Comparison of ENCODE assay signal across 8 cellular contexts in the genomic region with DNA sequence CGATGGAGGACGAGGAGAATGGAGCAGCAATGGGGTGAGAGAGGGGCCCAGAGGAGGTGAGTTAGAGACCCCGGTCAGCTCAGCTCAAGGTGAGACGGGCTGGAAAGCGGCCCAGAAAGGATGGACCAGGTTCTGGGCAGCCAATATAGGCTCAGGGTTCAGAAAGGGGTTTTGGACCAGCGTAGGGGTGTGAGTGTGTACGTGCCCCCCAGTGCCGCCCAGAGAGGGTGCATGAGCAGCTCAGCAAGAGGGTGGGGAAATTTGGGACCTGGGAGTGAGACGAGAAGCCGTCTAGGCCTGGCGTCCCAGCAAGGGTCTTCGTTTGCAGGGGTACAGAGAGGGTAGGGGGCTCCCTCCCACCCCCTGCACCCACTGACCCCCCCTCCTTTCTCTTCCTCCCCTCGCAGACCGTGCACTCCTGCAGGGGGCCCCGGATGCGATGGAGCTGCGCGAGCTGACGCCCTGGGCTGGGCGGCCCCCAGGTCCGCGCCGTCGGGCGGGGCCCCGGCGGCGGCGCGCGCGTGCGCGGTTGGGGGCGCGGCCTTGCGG. TPM values are rescaled to one million over a fixed set of nuclear protein-coding genes. Genes with fewer than 3 reads are reported as not detected.
DNase-seq lines count a peak whose midpoint lies in the region; ATAC-seq and TF ChIP-seq lines count a peak whose summit lies in the region.

No MANE protein-coding gene starts in this region.

- H3K9me3 ChIP-seq in H9 (ENCODE audit: control insufficient read depth, low read depth, low read length): no peaks in the 10 kb centered on the region
- no peaks in the 10 kb centered on the region for H3K9me3 ChIP-seq in right cardiac atrium (ENCODE audit: control insufficient read depth, low read length)
- no peaks in the 10 kb centered on the region for H3K9me3 ChIP-seq in sigmoid colon

- H2BK20ac ChIP-seq in H9 (ENCODE audit: low read depth, low read length, poor library complexity, severe bottlenecking): no peak overlapping the region

- peak overlapping the region; percentile 85 for H3K4me2 ChIP-seq in H9 (ENCODE audit: insufficient read depth, insufficient read length, low read length)

- no peak overlapping the region for H4K5ac ChIP-seq in H9 (ENCODE audit: insufficient read length, low read depth, low read length)

- no peak overlapping the region for H2BK5ac ChIP-seq in H9 (ENCODE audit: insufficient read length, low read length)

- no peak overlapping the region for H2BK12ac ChIP-seq in H9 (ENCODE audit: insufficient read length, low read depth, low read length)

- no peak overlapping the region for H4K91ac ChIP-seq in H9 (ENCODE audit: insufficient read length, low read depth, low read length)

- no peak overlapping the region for H3K23ac ChIP-seq in H9 (ENCODE audit: insufficient read length, low read depth, low read length)

- H3K4me1 ChIP-seq in H9 (ENCODE audit: insufficient read depth, low read length): no peaks in the 10 kb centered on the region
- H3K4me1 ChIP-seq in right cardiac atrium (ENCODE audit: control insufficient read depth, insufficient read depth, low read length): peaks cover 2% of the 10 kb centered on the region
- peaks cover 0 to 39% (median 36%) of the 10 kb centered on the region in 4 donors for H3K4me1 ChIP-seq in sigmoid colon

- H3K27ac ChIP-seq in H9 (ENCODE audit: insufficient read length, low read depth, low read length) (no peak overlapping the region), VCaP (peak overlapping the region; percentile 59), right cardiac atrium (ENCODE audit: low read length) (peak overlapping the region; percentile 47), sigmoid colon (peak overlapping the region; percentile 87 to 96 (median 92))

- no peak overlapping the region for H3K14ac ChIP-seq in H9 (ENCODE audit: insufficient read depth, low read length)

- peaks cover 2 to 16% of the 10 kb centered on the region in 2 experiments; a peak in 2 of 4 replicates for H3K4me1 Mint-ChIP-seq in H9

- no peak overlapping the region for H2AK5ac ChIP-seq in H9 (ENCODE audit: insufficient read length, low read length)

- no peak overlapping the region for H2BK120ac ChIP-seq in H9 (ENCODE audit: low read depth, low read length, poor library complexity, severe bottlenecking)

- peak overlapping the region in 1 of 3 experiments; percentile 95; a peak in 3 of 7 replicates for H3K27ac Mint-ChIP-seq in H9

- TF ChIP-seq EP300 in sigmoid colon (IDR thresholded peaks at IDR 0.05): no peak

- peak overlapping the region; percentile 24 for H3K4me3 ChIP-seq in right cardiac atrium (ENCODE audit: low read length)
- H3K4me3 ChIP-seq in sigmoid colon: peak overlapping the region in 3 of 4 donors; percentile 46 to 57 (median 51)

- H3K79me1 ChIP-seq in H9 (ENCODE audit: insufficient read depth, low read depth, low read length, poor library complexity, severe bottlenecking): no peaks in the 10 kb centered on the region

- intact Hi-C loops in right cardiac atrium (cut with DNase I): loop anchor here in 2 of 4 donors (10.0 kb wide), 1 partner anchor 57 kb away; no protein-coding TSS in a partner anchor
- intact Hi-C loops in sigmoid colon (cut with DNase I): no loop called here

- peaks cover 0 to 1% of the 10 kb centered on the region in 2 experiments; a peak in 3 of 5 replicates for H3K9me3 Mint-ChIP-seq in H9

- H2BK15ac ChIP-seq in H9 (ENCODE audit: low read depth, low read length): no peak overlapping the region

- H3K27me3 ChIP-seq in H9 (ENCODE audit: insufficient read depth, low read length): no peaks in the 10 kb centered on the region
- no peaks in the 10 kb centered on the region for H3K27me3 ChIP-seq in right cardiac atrium (ENCODE audit: control insufficient read depth, insufficient read depth)
- H3K27me3 ChIP-seq in sigmoid colon: peaks cover 0 to 5% (median 0%) of the 10 kb centered on the region in 3 donors

- ATAC-seq in right cardiac atrium (no peak), HG03378 (IDR thresholded peaks at IDR 0.05; ENCODE audit: unreplicated experiment) (no peak), GM21529 (IDR thresholded peaks at IDR 0.05; ENCODE audit: unreplicated experiment) (no peak)

- H3K36me3 ChIP-seq in sigmoid colon: no peaks in the 10 kb centered on the region

- no CpG with 5 or more reads among the region's 37 CpGs for WGBS in H9 (ENCODE audit: extremely low coverage, insufficient read length, low lambda C conversion rate)
- 15% methylated on average over 37 of the region's 37 CpGs for WGBS in right cardiac atrium
- 17 to 18% methylated on average over 37 of the region's 37 CpGs for WGBS in sigmoid colon, 2 donors

- no peak overlapping the region for H4K8ac ChIP-seq in H9 (replicated peaks; ENCODE audit: insufficient read length, low read depth, low read length)

- H3K27me3 Mint-ChIP-seq in H9 (ENCODE audit: low read depth): peaks cover 14% of the 10 kb centered on the region

- no peaks in the 10 kb centered on the region for H3K36me3 Mint-ChIP-seq in H9 (ENCODE audit: insufficient read depth in 1 of 3, low read depth in 3 of 3)

- H3T11ph ChIP-seq in H9 (ENCODE audit: low read length): no peak overlapping the region

- no peak overlapping the region for H2AFZ ChIP-seq in H9 (ENCODE audit: low read length)

- H3K23me2 ChIP-seq in H9 (ENCODE audit: insufficient read length, low read depth, low read length, poor library complexity, severe bottlenecking): peaks cover 12% of the 10 kb centered on the region

- DNase-seq in H9 (no peak), right cardiac atrium (no peak), sigmoid colon (no peak), NK-92 (lab: John Stamatoyannopoulos, UW; ENCODE audit: unreplicated experiment) (no peak), RPMI8226 (no peak)

- TF ChIP-seq CTCF in H9 (conservative IDR thresholded peaks at IDR 0.05) (no peak), VCaP (conservative IDR thresholded peaks at IDR 0.05) (no peak), sigmoid colon (IDR thresholded peaks at IDR 0.05) (no peak)

- H4K20me1 ChIP-seq in H9 (ENCODE audit: control insufficient read depth, insufficient read depth, insufficient read length): no peaks in the 10 kb centered on the region

- H3K56ac ChIP-seq in H9 (ENCODE audit: insufficient read length, low read depth, low read length): no peak overlapping the region

- no peaks in the 10 kb centered on the region for H3K79me2 ChIP-seq in H9 (ENCODE audit: insufficient read depth, low read length)

- no peak overlapping the region for H3K4ac ChIP-seq in H9 (ENCODE audit: low read depth, low read length)

- peak overlapping the region; percentile 32 for H3K18ac ChIP-seq in H9 (ENCODE audit: insufficient read length, low read depth, low read length)

- no peak overlapping the region for H3K9ac ChIP-seq in H9 (ENCODE audit: extremely low read depth, insufficient read length, low read length)

- TF ChIP-seq POLR2A in sigmoid colon (IDR thresholded peaks at IDR 0.05): no peak

- peak overlapping the region; percentile 85 to 93 for H3K4me3 Mint-ChIP-seq in H9

RNA-seq across cellular contexts. Expression of a gene that starts 12.1 kb away (rescaled TPM):
- total RNA-seq in H9 (2021) (0.13 TPM in 1 of 2 replicates, not detected in the other), right cardiac atrium (not detected), sigmoid colon (not detected)
- polyA plus RNA-seq in right cardiac atrium (not detected), sigmoid colon (10 to 100 TPM; 14.8 to 61.1 (median 21.0) TPM)

RNA-seq across cellular contexts. Expression of a gene that starts 22.5 kb away (rescaled TPM):
- 4.5 and 4.6 TPM in 2 replicates for total RNA-seq in H9 (2021)
- 10 to 100 TPM; 31.6 to 57.1 (median 52.5) TPM for total RNA-seq in right cardiac atrium
- polyA plus RNA-seq in right cardiac atrium: 31.7 TPM
- 10 to 100 TPM in 1 of 4 donors, 1 to 10 TPM in 3; 6.1 to 12.2 (median 6.6) TPM for total RNA-seq in sigmoid colon
- polyA plus RNA-seq in sigmoid colon: 1 to 10 TPM in 1 of 3 donors, not detected in 2; 1.7 TPM

RNA-seq across cellular contexts. Expression of a gene that starts 23.8 kb away (rescaled TPM):
- total RNA-seq in H9 (2021) (not detected in 2 replicates), right cardiac atrium (not detected), sigmoid colon (under 1 TPM in 1 of 4 donors, not detected in 3; 0.83 TPM)
- polyA plus RNA-seq in right cardiac atrium (not detected), sigmoid colon (100 to 1,000 TPM in 1 of 3 donors, 10 to 100 TPM in 2; 24.6 to 168 (median 34.4) TPM)

RNA-seq across cellular contexts. Expression of a gene that starts 36.5 kb away (rescaled TPM):
- total RNA-seq in H9 (2021): 61.8 and 67.0 TPM in 2 replicates
- total RNA-seq in right cardiac atrium: 10 to 100 TPM; 16.0 to 27.3 (median 19.7) TPM
- 15.5 TPM for polyA plus RNA-seq in right cardiac atrium
- 10 to 100 TPM; 26.7 to 37.4 (median 31.7) TPM for total RNA-seq in sigmoid colon
- polyA plus RNA-seq in sigmoid colon: 10 to 100 TPM in 2 of 3 donors, 1 to 10 TPM in 1; 8.3 to 42.0 (median 15.0) TPM

RNA-seq across cellular contexts. Expression of a gene that starts 42.9 kb away (rescaled TPM):
- total RNA-seq in H9 (2021) (7.1 and 8.1 TPM in 2 replicates), right cardiac atrium (1 to 10 TPM in 2 of 4 donors, under 1 TPM in 2; 0.74 to 1.7 (median 1.2) TPM), sigmoid colon (1 to 10 TPM in 1 of 4 donors, under 1 TPM in 1, not detected in 2; 0.71 to 1.1 TPM)
- polyA plus RNA-seq in right cardiac atrium (0.84 TPM), sigmoid colon (1 to 10 TPM in 1 of 3 donors, under 1 TPM in 1, not detected in 1; 0.60 to 9.2 TPM)
